19 cellular contexts compared by ENCODE assay signal in the genomic region with DNA sequence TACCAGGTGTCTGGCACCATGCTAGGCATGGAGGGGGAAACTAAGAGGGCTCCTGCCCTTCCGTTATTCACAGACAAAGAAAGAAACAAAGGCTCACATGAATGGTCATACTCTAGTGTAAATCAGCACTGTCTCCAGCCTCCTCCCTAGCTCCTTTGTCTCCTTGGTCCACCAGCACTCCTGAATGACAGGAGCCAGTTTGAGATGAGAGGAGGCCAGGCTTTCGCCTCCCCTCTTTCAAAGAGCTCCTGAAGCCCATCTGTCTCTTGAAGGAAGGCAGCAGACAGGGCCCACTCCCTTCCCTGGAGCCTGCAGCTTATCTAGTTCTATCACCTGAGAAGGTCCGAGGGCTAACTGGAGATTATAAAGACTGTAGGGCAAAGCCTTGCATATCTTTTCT.
"Had no signal": no experiment of that assay in that cellular context is flagged by ENCODE, and none has a peak within 500 bp of the region (broad histone marks: within the 10 kb centered on the region; RNA-seq: fewer than 3 reads in every experiment).

No MANE protein-coding gene starts in this region.

- H3K27ac ChIP-seq: brain microvascular endothelial cell, colonic mucosa, lower lobe of right lung, thyroid gland had no signal

- H3K27ac Mint-ChIP-seq: activated T-cell treated with anti-CD3 and anti-CD28 coated beads, Interleukin-2, amount 50 U/mL, for 72 hours; natural killer cell; T-helper 2 cell treated with Interferon-gamma antibody and Interleukin-4, amounts not matched to agents 5 μg/mL and 100 μg/mL, for 36 hours had no signal

- H3K27me3 ChIP-seq: brain microvascular endothelial cell, colonic mucosa, thyroid gland had no signal

- H3K9me3 Mint-ChIP-seq: activated T-cell treated with anti-CD3 and anti-CD28 coated beads, Interleukin-2, amount 50 U/mL, for 72 hours; central memory CD8-positive, alpha-beta T cell; natural killer cell; T-helper 2 cell treated with Interferon-gamma antibody and Interleukin-4, amounts not matched to agents 5 μg/mL and 100 μg/mL, for 36 hours had no signal

- H3K36me3 Mint-ChIP-seq: natural killer cell had no signal

- H3K36me3 ChIP-seq: brain microvascular endothelial cell, colonic mucosa, lower lobe of right lung, thyroid gland had no signal

- H3K4me3 ChIP-seq: colonic mucosa, lower lobe of right lung, thyroid gland had no signal

- DNase-seq: activated CD4-positive, alpha-beta T cell treated with anti-CD3 and anti-CD28 coated beads, Interleukin-2, amount 50 U/mL, for 1 hour; activated CD8-positive, alpha-beta memory T cell treated with anti-CD3 and anti-CD28 coated beads for 24 hours; activated CD8-positive, alpha-beta memory T cell treated with anti-CD3 and anti-CD28 coated beads, Interleukin-2, amount 50 U/mL, for 48 hours; activated effector memory CD4-positive, alpha-beta T cell treated with anti-CD3 and anti-CD28 coated beads, Interleukin-2, amount 50 U/mL, for 16 hours; activated naive CD4-positive, alpha-beta T cell treated with anti-CD3 and anti-CD28 coated beads, Interleukin-2, amount 50 U/mL, for 16 hours; activated T-cell treated with anti-CD3 and anti-CD28 coated beads, Interleukin-2, amount 50 U/mL, for 72 hours; aorta; brain microvascular endothelial cell; colonic mucosa; erythroblast; foreskin melanocyte; lower lobe of right lung; natural killer cell; nucleus accumbens; stimulated activated CD8-positive, alpha-beta memory T cell treated with anti-CD3 and anti-CD28 coated beads, Interleukin-4, amount 100 ng/mL, for 48 hours; stimulated activated naive CD4-positive, alpha-beta T cell; thyroid gland had no signal

- H3K9me3 ChIP-seq: colonic mucosa, lower lobe of right lung, thyroid gland had no signal

- H3K4me1 Mint-ChIP-seq: central memory CD8-positive, alpha-beta T cell; natural killer cell had no signal

- ATAC-seq: activated T-cell treated with anti-CD3 and anti-CD28 coated beads, Interleukin-2, amount 50 U/mL, for 72 hours; lower lobe of right lung; natural killer cell had no signal

- H3K4me1 ChIP-seq: colonic mucosa, lower lobe of right lung, thyroid gland had no signal

- H3K4me3 Mint-ChIP-seq: activated T-cell treated with anti-CD3 and anti-CD28 coated beads, Interleukin-2, amount 50 U/mL, for 72 hours; central memory CD8-positive, alpha-beta T cell; natural killer cell; T-helper 2 cell treated with Interferon-gamma antibody and Interleukin-4, amounts not matched to agents 5 μg/mL and 100 μg/mL, for 36 hours had no signal
